ENCODE assay signal across 24 cellular contexts in genomic region chr2:221397179-221397578, GRCh38.
A peak's percentile ranks its signal among the peaks of the same experiment; 100 is the strongest.
DNase-seq lines count a peak whose midpoint lies in the region; ATAC-seq, FAIRE-seq and TF ChIP-seq lines count a peak whose summit lies in the region.
"Had no signal": no experiment of that assay in that cellular context is flagged by ENCODE, and none has a peak within 500 bp of the region (broad histone marks: within the 10 kb centered on the region; RNA-seq: fewer than 3 reads in every experiment).

No MANE protein-coding gene starts in this region.

- POLR2A ChIA-PET in PC-3 (lab: Charles Lee; ENCODE audit: unreplicated experiment) = no interaction called here

- no TSS peak for BruUV-seq in PC-3 (replicated peaks; lab: Mats Ljungman, UMichigan)

- no peak overlapping the region for H3K4me3 ChIP-seq in PC-3 (ENCODE audit: low read length)
- H3K4me3 ChIP-seq: GM12878, PC-9, psoas muscle, SJSA1, skin epidermis had no signal

- H3K9ac ChIP-seq in PC-3 (ENCODE audit: low read length) = no peak overlapping the region

- intact Hi-C loops in PC-3 (cut with micrococcal nuclease) = no loop called here

- ATAC-seq in PC-3 (peak; percentile 78), esophagus mucosa (peak; percentile 96)
- no peak for ATAC-seq in effector memory CD8-positive, alpha-beta T cell (replicated peaks)
- ATAC-seq: activated naive CD4-positive, alpha-beta T cell treated with anti-CD3 and anti-CD28 coated beads, Interleukin-2, amount 50 U/mL, for 72 hours; GM12878; psoas muscle had no signal

- FAIRE-seq in D721Med (lab: Jason Lieb, UNC) = peak; percentile 68
- FAIRE-seq: GM12878 had no signal

- DNase-seq in D721Med (ENCODE audit: insufficient read length, low spot score) = no peak
- peak; percentile 23 for DNase-seq in HT-29 (ENCODE audit: low spot score)
- peak; percentile 82 for DNase-seq in PC-3
- DNase-seq in NCI-H2196 (lab: John Stamatoyannopoulos, UW; ENCODE audit: unreplicated experiment) = no peak
- no peak for DNase-seq in effector memory CD8-positive, alpha-beta T cell
- no peak for DNase-seq in immature natural killer cell
- DNase-seq: activated CD4-positive, alpha-beta T cell treated with anti-CD3 and anti-CD28 coated beads for 4 hours; cerebellar nuclear complex; effector CD4-positive, alpha-beta T cell; Kasumi-1; NCI-H1092; NCI-H526 treated with DMSO at 0.1 percent for 48 hours; psoas muscle; stimulated activated CD4-positive, alpha-beta T cell treated with anti-CD3 and anti-CD28 coated beads, Interleukin-1b, Interleukin-23, amount 100 ng/mL, for 48 hours; substantia nigra had no signal

- no peaks in the 10 kb centered on the region for H3K4me1 Mint-ChIP-seq in effector memory CD8-positive, alpha-beta T cell (ENCODE audit: low read depth in 2 of 2)
- no peaks in the 10 kb centered on the region for H3K4me1 Mint-ChIP-seq in immature natural killer cell
- H3K4me1 Mint-ChIP-seq: CD14-positive monocyte had no signal

- TF ChIP-seq CTCF in D721Med (IDR thresholded peaks at IDR 0.05; ENCODE audit: insufficient read depth, missing control alignments) (no peak), PC-3 (conservative IDR thresholded peaks at IDR 0.05; ENCODE audit: low read depth, low read length) (no peak)

- no peak overlapping the region for H2AFZ ChIP-seq in PC-3 (ENCODE audit: low read length)
- H2AFZ ChIP-seq: PC-9 had no signal

- CTCF ChIA-PET in PC-3 (lab: Charles Lee) = interaction anchor here (0.6 kb wide), 1 partner anchor 209 kb away, joined by 3 read pairs; no protein-coding TSS in a partner anchor

- no peaks in the 10 kb centered on the region for H3K9me2 ChIP-seq in PC-3 (replicated peaks; ENCODE audit: low read length)

- no peak overlapping the region for H3K4me2 ChIP-seq in PC-3 (ENCODE audit: low read length)
- H3K4me2 ChIP-seq: PC-9 had no signal

- H3K27me3 ChIP-seq in PC-3 (ENCODE audit: low read length) = peaks cover 18% of the 10 kb centered on the region; the same call in 1 of the 2 replicates
- H3K27me3 ChIP-seq: SJSA1 had no signal

- no peaks in the 10 kb centered on the region for H4K20me1 ChIP-seq in PC-3 (ENCODE audit: low read length)

- no peaks in the 10 kb centered on the region for H3K36me3 Mint-ChIP-seq in effector memory CD8-positive, alpha-beta T cell (ENCODE audit: insufficient read depth)
- H3K36me3 Mint-ChIP-seq in immature natural killer cell = peaks cover 0 to 4% (median 4%) of the 10 kb centered on the region in 3 donors
- H3K36me3 Mint-ChIP-seq: activated naive CD4-positive, alpha-beta T cell treated with anti-CD3 and anti-CD28 coated beads, Interleukin-2, amount 50 U/mL, for 72 hours; CD14-positive monocyte had no signal

- H3K9me3 Mint-ChIP-seq in effector memory CD8-positive, alpha-beta T cell = no peaks in the 10 kb centered on the region
- H3K9me3 Mint-ChIP-seq in immature natural killer cell = no peaks in the 10 kb centered on the region
- H3K9me3 Mint-ChIP-seq: activated naive CD4-positive, alpha-beta T cell treated with anti-CD3 and anti-CD28 coated beads, Interleukin-2, amount 50 U/mL, for 72 hours; T-helper 1 cell treated with Interleukin-12 subunit alpha and Interleukin-12 subunit beta and Interleukin-4 antibody, amounts not matched to agents 30 μg/mL and 1 μg/mL, for 36 hours had no signal

- no peak overlapping the region for H3K27ac Mint-ChIP-seq in effector memory CD8-positive, alpha-beta T cell
- H3K27ac Mint-ChIP-seq in immature natural killer cell = no peak overlapping the region
- H3K27ac Mint-ChIP-seq: activated naive CD4-positive, alpha-beta T cell treated with anti-CD3 and anti-CD28 coated beads, Interleukin-2, amount 50 U/mL, for 72 hours; CD14-positive monocyte; memory B cell; T-helper 1 cell treated with Interleukin-12 subunit alpha and Interleukin-12 subunit beta and Interleukin-4 antibody, amounts not matched to agents 30 μg/mL and 1 μg/mL, for 36 hours had no signal

- peaks cover 0 to 7% of the 10 kb centered on the region in 2 donors for H3K27me3 Mint-ChIP-seq in effector memory CD8-positive, alpha-beta T cell
- peaks cover 0 to 3% (median 0%) of the 10 kb centered on the region in 3 donors for H3K27me3 Mint-ChIP-seq in immature natural killer cell (ENCODE audit: low read depth in 3 of 3)

- H3K27ac ChIP-seq in PC-3 (ENCODE audit: low read length) = no peak overlapping the region
- H3K27ac ChIP-seq: PC-9, psoas muscle, SJSA1, skin epidermis had no signal

- no peaks in the 10 kb centered on the region for H3K79me2 ChIP-seq in PC-3 (ENCODE audit: low read length)

- H3K4me3 Mint-ChIP-seq in effector memory CD8-positive, alpha-beta T cell = no peak overlapping the region
- no peak overlapping the region for H3K4me3 Mint-ChIP-seq in immature natural killer cell
- H3K4me3 Mint-ChIP-seq: CD14-positive monocyte; memory B cell; T-helper 1 cell treated with Interleukin-12 subunit alpha and Interleukin-12 subunit beta and Interleukin-4 antibody, amounts not matched to agents 30 μg/mL and 1 μg/mL, for 36 hours had no signal

- H3K4me1 ChIP-seq in PC-3 (ENCODE audit: insufficient read depth, low read length) = peaks cover 8% of the 10 kb centered on the region
- H3K4me1 ChIP-seq: psoas muscle, SJSA1 had no signal

- no peaks in the 10 kb centered on the region for H3F3A ChIP-seq in PC-3 (ENCODE audit: low read length, unreplicated experiment)

- H3K36me3 ChIP-seq in PC-3 (ENCODE audit: low read depth, low read length) = no peaks in the 10 kb centered on the region
- H3K36me3 ChIP-seq: SJSA1 had no signal

- H3K9me3 ChIP-seq in PC-3 (ENCODE audit: low read length) = no peaks in the 10 kb centered on the region
- H3K9me3 ChIP-seq: psoas muscle, SJSA1 had no signal

Comparison
In these comparisons a context has a peak if more than half of its experiments do, and no peak if none do; other contexts are left out.
1. DNase-seq: peak in HT-29 (single experiment) and PC-3 (single experiment); none in D721Med (single experiment), NCI-H2196 (single experiment), effector memory CD8-positive, alpha-beta T cell (0 of 3) and immature natural killer cell (0 of 3).